9 cellular contexts compared by ENCODE assay signal in the genomic region with DNA sequence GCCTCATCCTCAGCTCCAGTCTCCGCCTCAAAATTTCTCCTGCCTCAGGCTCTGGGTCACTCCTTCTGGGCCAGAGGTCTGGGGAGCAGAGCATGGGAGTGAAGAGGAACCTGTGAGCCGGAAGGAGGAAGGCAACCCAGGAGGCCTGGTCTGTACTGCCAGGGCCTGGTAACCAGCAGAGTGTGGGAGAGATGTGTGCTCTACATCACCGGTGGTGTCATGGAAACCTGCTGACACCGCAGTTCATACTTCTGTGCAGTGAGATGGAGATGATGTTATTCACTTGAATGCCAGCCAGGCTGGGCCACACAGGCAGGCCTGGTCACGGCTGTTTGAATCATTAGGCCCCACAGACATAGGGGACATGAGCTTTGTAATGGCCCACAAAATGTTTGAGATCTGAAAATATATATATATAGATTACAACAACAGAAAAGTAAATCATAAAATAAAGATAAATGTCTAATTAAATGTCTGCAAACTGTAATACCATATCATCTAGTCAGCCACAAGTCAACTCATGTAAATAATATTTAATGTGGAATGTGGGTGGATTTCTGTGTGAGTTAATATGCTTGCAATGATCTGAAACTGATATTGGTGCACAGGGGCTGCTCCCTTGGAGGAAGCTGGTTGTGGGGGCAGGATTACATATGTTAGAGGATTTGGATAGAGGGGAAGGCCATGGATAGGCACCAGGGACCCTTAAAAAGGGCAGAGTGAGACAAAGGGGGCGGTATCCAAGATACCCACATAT.
DNase-seq lines count a peak whose midpoint lies in the region; ATAC-seq and TF ChIP-seq lines count a peak whose summit lies in the region.
"Had no signal": no experiment of that assay in that cellular context is flagged by ENCODE, and none has a peak within 500 bp of the region (broad histone marks: within the 10 kb centered on the region; RNA-seq: fewer than 3 reads in every experiment).

No MANE protein-coding gene starts in this region.

- CTCF ChIA-PET in PC-9 (lab: Charles Lee) = no interaction called here

- no TSS peak for BruUV-seq in PC-9 (replicated peaks; lab: Mats Ljungman, UMichigan)

- no peak overlapping the region for H3K4me3 ChIP-seq in endodermal cell (ENCODE audit: low read length)
- H3K4me3 ChIP-seq in PC-9 = no peak overlapping the region
- H3K4me3 ChIP-seq: skin epidermis had no signal

- H2AFZ ChIP-seq in PC-9 = no peak overlapping the region

- intact Hi-C loops in PC-9 (cut with micrococcal nuclease; ENCODE audit: unreplicated experiment) = no loop called here

- H3K36me3 ChIP-seq in endodermal cell (ENCODE audit: control insufficient read depth, insufficient read depth, low read length) = no peaks in the 10 kb centered on the region
- H3K36me3 ChIP-seq in PC-9 (ENCODE audit: low read depth) = no peaks in the 10 kb centered on the region

- no peak for ATAC-seq in HG02870 (IDR thresholded peaks at IDR 0.05; ENCODE audit: unreplicated experiment)

- H3K4me1 Mint-ChIP-seq in endodermal cell (peaks cover 11% of the 10 kb centered on the region), osteocyte (ENCODE audit: unreplicated experiment) (peaks cover 60% of the 10 kb centered on the region)

- H3K4me1 ChIP-seq in endodermal cell (ENCODE audit: control insufficient read depth, insufficient read depth, low read length) (no peaks in the 10 kb centered on the region), PC-9 (replicated peaks; ENCODE audit: insufficient read depth) (0 out of 2 replicates have a peak, but pooled peaks cover 9% of the 10 kb centered on the region)

- H3K9ac ChIP-seq in endodermal cell (ENCODE audit: extremely low read depth, low read length, poor library complexity, severe bottlenecking) = no peak overlapping the region

- H3K4me3 Mint-ChIP-seq in endodermal cell (no peak overlapping the region), osteocyte (ENCODE audit: unreplicated experiment) (no peak overlapping the region)

- H3K27me3 ChIP-seq in endodermal cell (ENCODE audit: control insufficient read depth, insufficient read depth, low read length, poor library complexity, severe bottlenecking) (no peaks in the 10 kb centered on the region), PC-9 (ENCODE audit: insufficient read depth, low read depth) (no peaks in the 10 kb centered on the region)

- H4K20me1 ChIP-seq in PC-9 (ENCODE audit: insufficient read depth) = no peaks in the 10 kb centered on the region

- H3K9me3 Mint-ChIP-seq in endodermal cell (peaks cover 10% of the 10 kb centered on the region), osteocyte (ENCODE audit: unreplicated experiment) (no peaks in the 10 kb centered on the region)

- peak; percentile 31 for DNase-seq in DMS 273 treated with DMSO at 0.1 percent for 48 hours (lab: John Stamatoyannopoulos, UW)
- peak; percentile 86 to 89 for DNase-seq in NCI-H446 (lab: John Stamatoyannopoulos, UW)
- no peak for DNase-seq in endodermal cell
- DNase-seq in osteocyte (ENCODE audit: extremely low spot score, unreplicated experiment) = no peak
- DNase-seq in germinal center (ENCODE audit: low spot score) = no peak
- no peak for DNase-seq in DMS114 treated with DMSO at 0.1 percent for 48 hours (lab: John Stamatoyannopoulos, UW; ENCODE audit: unreplicated experiment)
- no peak for DNase-seq in PC-9

- 91 to 95% methylated on average over 3 to 6 of the region's 6 CpGs for WGBS in endodermal cell (ENCODE audit: insufficient coverage in 1 of 2, insufficient read length in 1 of 2), 2 experiments

- H3K36me3 Mint-ChIP-seq in endodermal cell (ENCODE audit: low read depth) (no peaks in the 10 kb centered on the region), osteocyte (ENCODE audit: unreplicated experiment) (no peaks in the 10 kb centered on the region)

- no peaks in the 10 kb centered on the region for H3K9me2 ChIP-seq in PC-9 (ENCODE audit: insufficient read depth)

- peaks cover 17% of the 10 kb centered on the region for H3K9me3 ChIP-seq in endodermal cell (ENCODE audit: control insufficient read depth, low read length)
- no peaks in the 10 kb centered on the region; the same call in 1 of the 2 replicates for H3K9me3 ChIP-seq in PC-9 (ENCODE audit: insufficient read depth, low read depth)

- no peaks in the 10 kb centered on the region for H3F3A ChIP-seq in PC-9 (ENCODE audit: insufficient read depth, low read depth)

- H3K27ac Mint-ChIP-seq in endodermal cell (no peak overlapping the region), osteocyte (ENCODE audit: unreplicated experiment) (peak overlapping the region; percentile 94)

- POLR2A ChIA-PET in PC-9 (lab: Charles Lee; ENCODE audit: unreplicated experiment) = no interaction called here

- no peak overlapping the region for H3K4me2 ChIP-seq in PC-9

- H3K27ac ChIP-seq in endodermal cell (ENCODE audit: low read depth, low read length) = peak overlapping the region; percentile 82
- no peak overlapping the region for H3K27ac ChIP-seq in PC-9

- H3K27me3 Mint-ChIP-seq in endodermal cell (ENCODE audit: insufficient read depth) = no peaks in the 10 kb centered on the region
- H3K27me3 Mint-ChIP-seq in osteocyte (ENCODE audit: unreplicated experiment) = no peaks in the 10 kb centered on the region

- H3K79me2 ChIP-seq in PC-9 (ENCODE audit: low read depth) = no peaks in the 10 kb centered on the region

- TF ChIP-seq CTCF in endodermal cell (conservative IDR thresholded peaks at IDR 0.05) (no peak), osteocyte (IDR thresholded peaks at IDR 0.05) (no peak), PC-9 (conservative IDR thresholded peaks at IDR 0.05) (no peak)

Comparison
In these comparisons a context has a peak if more than half of its experiments do, and no peak if none do; other contexts are left out.
1. DNase-seq: peak in DMS 273 treated with DMSO at 0.1 percent for 48 hours (single experiment) and NCI-H446 (2 of 2); none in endodermal cell (single experiment), osteocyte (single experiment), germinal center (single experiment), DMS114 treated with DMSO at 0.1 percent for 48 hours (single experiment) and PC-9 (0 of 2).